13 cellular contexts compared by ENCODE assay signal in the genomic region with DNA sequence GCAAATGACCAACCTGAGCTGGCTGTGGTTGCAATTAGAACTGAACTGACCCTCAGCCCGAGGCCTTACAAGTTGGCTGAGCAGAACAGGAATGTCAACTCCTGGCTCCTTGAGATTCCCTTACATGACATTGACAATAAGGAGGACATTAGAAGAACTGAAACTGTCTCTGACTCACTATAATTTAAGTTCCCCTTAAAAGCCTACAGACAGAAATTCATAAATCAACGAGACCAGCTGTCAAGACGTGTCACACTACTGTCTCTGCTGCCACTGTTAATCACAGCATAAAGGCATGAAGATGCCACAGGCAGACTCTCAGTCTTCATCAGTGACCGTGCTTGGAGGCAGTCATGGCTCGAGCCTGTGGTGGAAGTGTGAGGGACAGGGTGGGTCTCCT.
DNase-seq lines count a peak whose midpoint lies in the region; ATAC-seq, FAIRE-seq and TF ChIP-seq lines count a peak whose summit lies in the region.
"Had no signal": no experiment of that assay in that cellular context is flagged by ENCODE, and none has a peak within 500 bp of the region (broad histone marks: within the 10 kb centered on the region; RNA-seq: fewer than 3 reads in every experiment).

No MANE protein-coding gene starts in this region.

- peaks cover 0 to 5% of the 10 kb centered on the region in 2 donors for H3K36me3 ChIP-seq in lung (ENCODE audit: control insufficient read depth in 2 of 2, insufficient read depth in 2 of 2, low read length in 2 of 2)
- H3K36me3 ChIP-seq: uterus had no signal

- DNase-seq in NOMO-1 treated with dmso at 0.1 percent for 144 hours (lab: John Stamatoyannopoulos, UW; ENCODE audit: unreplicated experiment) (peak; percentile 70), lung (ENCODE audit: low spot score) (no peak), iPS-NIHi7 (ENCODE audit: extremely low spot score) (no peak), GM12892 (ENCODE audit: insufficient read length) (no peak), activated T-cell treated with anti-CD3 and anti-CD28 coated beads for 4 hours (no peak)
- DNase-seq in activated CD4-positive, alpha-beta memory T cell treated with anti-CD3 and anti-CD28 coated beads for 36 hours, result no peak
- DNase-seq: CD4-positive, alpha-beta memory T cell; NCI-H1694; uterus had no signal

- no peaks in the 10 kb centered on the region for H3K27me3 Mint-ChIP-seq in activated CD4-positive, alpha-beta memory T cell treated with anti-CD3 and anti-CD28 coated beads for 36 hours
- H3K27me3 Mint-ChIP-seq: CD4-positive, alpha-beta memory T cell had no signal

- TF ChIP-seq POLR2A in GM12892 (IDR thresholded peaks at IDR 0.05; ENCODE audit: low read depth, low read length), result no peak

- no peak overlapping the region for H3K27ac ChIP-seq in lung (ENCODE audit: low read depth in 1 of 2, low read length in 1 of 2)
- H3K27ac ChIP-seq: SJSA1, uterus had no signal

- no peaks in the 10 kb centered on the region for H3K9me3 Mint-ChIP-seq in activated CD4-positive, alpha-beta memory T cell treated with anti-CD3 and anti-CD28 coated beads for 36 hours
- H3K9me3 Mint-ChIP-seq: CD4-positive, alpha-beta memory T cell; natural killer cell treated with Interleukin-12 subunit alpha and Interleukin-12 subunit beta and Interleukin-15 and Interleukin-18, amount 100 ng/mL, for 72 hours had no signal

- POLR2A ChIA-PET in activated CD4-positive, alpha-beta memory T cell treated with anti-CD3 and anti-CD28 coated beads for 36 hours (lab: Charles Lee), result no interaction called here

- FAIRE-seq in GM12892 (lab: Jason Lieb, UNC), result no peak

- no peaks in the 10 kb centered on the region for H3K27me3 ChIP-seq in lung (ENCODE audit: control insufficient read depth, insufficient read depth)
- H3K27me3 ChIP-seq: SJSA1, uterus had no signal

- H3K4me3 Mint-ChIP-seq in activated CD4-positive, alpha-beta memory T cell treated with anti-CD3 and anti-CD28 coated beads for 36 hours, result no peak overlapping the region
- H3K4me3 Mint-ChIP-seq: CD4-positive, alpha-beta memory T cell; natural killer cell treated with Interleukin-12 subunit alpha and Interleukin-12 subunit beta and Interleukin-15 and Interleukin-18, amount 100 ng/mL, for 72 hours had no signal

- H3K36me3 Mint-ChIP-seq in activated CD4-positive, alpha-beta memory T cell treated with anti-CD3 and anti-CD28 coated beads for 36 hours, result no peaks in the 10 kb centered on the region
- H3K36me3 Mint-ChIP-seq: natural killer cell treated with Interleukin-12 subunit alpha and Interleukin-12 subunit beta and Interleukin-15 and Interleukin-18, amount 100 ng/mL, for 72 hours had no signal

- no peak overlapping the region for H3K4me3 ChIP-seq in lung
- H3K4me3 ChIP-seq: SJSA1, uterus had no signal

- ATAC-seq in GM18498 (IDR thresholded peaks at IDR 0.05; ENCODE audit: unreplicated experiment), result peak; percentile 58
- ATAC-seq in HG02571 (IDR thresholded peaks at IDR 0.05; ENCODE audit: unreplicated experiment), result peak; percentile 56
- peak; percentile 27 for ATAC-seq in lung (ENCODE audit: insufficient read depth, low FRiP score)
- ATAC-seq: natural killer cell treated with Interleukin-12 subunit alpha and Interleukin-12 subunit beta and Interleukin-15 and Interleukin-18, amount 100 ng/mL, for 72 hours had no signal

- WGBS in lung, 2 donors, result 68 to 74% methylated on average over 5 of the region's 5 CpGs

- H3K4me1 ChIP-seq in lung (ENCODE audit: control insufficient read depth in 2 of 2, insufficient read depth in 2 of 2, low read length in 2 of 2), result peaks cover 2 to 8% of the 10 kb centered on the region in 2 donors
- H3K4me1 ChIP-seq: SJSA1, uterus had no signal

- no peak overlapping the region for H3K27ac Mint-ChIP-seq in activated CD4-positive, alpha-beta memory T cell treated with anti-CD3 and anti-CD28 coated beads for 36 hours
- H3K27ac Mint-ChIP-seq: CD4-positive, alpha-beta memory T cell; natural killer cell treated with Interleukin-12 subunit alpha and Interleukin-12 subunit beta and Interleukin-15 and Interleukin-18, amount 100 ng/mL, for 72 hours had no signal

- H3K4me1 Mint-ChIP-seq in activated CD4-positive, alpha-beta memory T cell treated with anti-CD3 and anti-CD28 coated beads for 36 hours (ENCODE audit: low read depth), result no peaks in the 10 kb centered on the region

- no peaks in the 10 kb centered on the region for H3K9me3 ChIP-seq in lung (ENCODE audit: control insufficient read depth in 2 of 2, insufficient read depth in 1 of 2, low read length in 1 of 2)
- H3K9me3 ChIP-seq: SJSA1, uterus had no signal

- intact Hi-C loops in activated CD4-positive, alpha-beta memory T cell treated with anti-CD3 and anti-CD28 coated beads for 36 hours (cut with micrococcal nuclease), result no loop called here

- CTCF ChIA-PET in activated CD4-positive, alpha-beta memory T cell treated with anti-CD3 and anti-CD28 coated beads for 36 hours (lab: Charles Lee), result no interaction called here

- no peak for TF ChIP-seq CTCF in lung (IDR thresholded peaks at IDR 0.05; ENCODE audit: control extremely low read depth, extremely low read depth)
